ENCODE assay signal across 14 cellular contexts in genomic region chr2:58377181-58377580, GRCh38.
DNase-seq lines count a peak whose midpoint lies in the region; ATAC-seq, FAIRE-seq and TF ChIP-seq lines count a peak whose summit lies in the region.
"Had no signal": no experiment of that assay in that cellular context is flagged by ENCODE, and none has a peak within 500 bp of the region (broad histone marks: within the 10 kb centered on the region; RNA-seq: fewer than 3 reads in every experiment).

No MANE protein-coding gene starts in this region.

- no peak overlapping the region for H2BK15ac ChIP-seq in mesendoderm (replicated peaks; ENCODE audit: low read depth)

- H3K18ac ChIP-seq in mesendoderm (ENCODE audit: low read length): no peak overlapping the region

- DNase-seq in PC-3 (no peak), bronchial epithelial cell (ENCODE audit: low read depth) (peak; percentile 20), mesendoderm (no peak), NCI-H82 treated with DMSO at 0.1 percent for 48 hours (lab: John Stamatoyannopoulos, UW; ENCODE audit: unreplicated experiment) (no peak), superior temporal gyrus (ENCODE audit: extremely low spot score) (no peak)
- DNase-seq: C1 segment of cervical spinal cord; CD4-positive, alpha-beta T cell; DMS79; GDM1; H7 had no signal

- no TSS peak for BruUV-seq in PC-3 (replicated peaks; lab: Mats Ljungman, UMichigan)

- H3K56ac ChIP-seq in mesendoderm (ENCODE audit: low read length): no peak overlapping the region

- H4K20me1 ChIP-seq in PC-3 (ENCODE audit: low read length): no peaks in the 10 kb centered on the region

- no peak overlapping the region for H3K4me3 ChIP-seq in PC-3 (ENCODE audit: low read length)
- no peak overlapping the region for H3K4me3 ChIP-seq in bronchial epithelial cell (ENCODE audit: low read depth, low read length)
- H3K4me3 ChIP-seq in mesendoderm (ENCODE audit: low read length): no peak overlapping the region

- H3K23ac ChIP-seq in mesendoderm (ENCODE audit: low read length): peak overlapping the region; percentile 3

- H3K9ac ChIP-seq in PC-3 (ENCODE audit: low read length) (no peak overlapping the region), mesendoderm (ENCODE audit: low read length) (no peak overlapping the region)

- H3K36me3 ChIP-seq in PC-3 (ENCODE audit: low read depth, low read length) (no peaks in the 10 kb centered on the region), bronchial epithelial cell (ENCODE audit: control insufficient read depth, insufficient read depth, low read length) (no peaks in the 10 kb centered on the region), mesendoderm (ENCODE audit: control insufficient read depth, insufficient read depth, low read length) (no peaks in the 10 kb centered on the region)

- POLR2A ChIA-PET in PC-3 (lab: Charles Lee; ENCODE audit: unreplicated experiment): no interaction called here

- no peaks in the 10 kb centered on the region for H3K79me1 ChIP-seq in mesendoderm (ENCODE audit: low read length)

- no peaks in the 10 kb centered on the region for H3K9me3 ChIP-seq in PC-3 (ENCODE audit: low read length)

- no peak overlapping the region for H4K5ac ChIP-seq in mesendoderm (ENCODE audit: low read length)

- H3K4me2 ChIP-seq in PC-3 (ENCODE audit: low read length) (no peak overlapping the region; the same call in 1 of the 2 replicates), mesendoderm (ENCODE audit: low read length) (no peak overlapping the region)

- H3K27ac ChIP-seq in PC-3 (ENCODE audit: low read length) (no peak overlapping the region; the same call in 1 of the 2 replicates), mesendoderm (ENCODE audit: low read depth, low read length) (no peak overlapping the region)

- no peak overlapping the region for H4K8ac ChIP-seq in mesendoderm (ENCODE audit: low read depth, low read length)

- ATAC-seq in PC-3 (peak; percentile 16; the same call in 1 of the 2 replicates), HG03571 (IDR thresholded peaks at IDR 0.05; ENCODE audit: unreplicated experiment) (no peak)

- H2AFZ ChIP-seq in PC-3 (ENCODE audit: low read length): no peak overlapping the region

- intact Hi-C loops in PC-3 (cut with micrococcal nuclease): no loop called here

- no peak overlapping the region for H2AK5ac ChIP-seq in mesendoderm (ENCODE audit: low read length)

- H3K4ac ChIP-seq in mesendoderm (ENCODE audit: low read depth, low read length): no peak overlapping the region

- H3K79me2 ChIP-seq in PC-3 (ENCODE audit: low read length): no peaks in the 10 kb centered on the region
- no peaks in the 10 kb centered on the region for H3K79me2 ChIP-seq in mesendoderm (ENCODE audit: control insufficient read depth, insufficient read depth, low read length)

- H3K9me2 ChIP-seq in PC-3 (replicated peaks; ENCODE audit: low read length): no peaks in the 10 kb centered on the region

- H2BK120ac ChIP-seq in mesendoderm (ENCODE audit: low read depth, low read length): no peak overlapping the region

- no peaks in the 10 kb centered on the region for H3F3A ChIP-seq in PC-3 (ENCODE audit: low read length, unreplicated experiment)

- TF ChIP-seq CTCF in PC-3 (conservative IDR thresholded peaks at IDR 0.05; ENCODE audit: low read depth, low read length) (no peak), bronchial epithelial cell (IDR thresholded peaks at IDR 0.05; ENCODE audit: insufficient read depth, low read length, severe bottlenecking) (no peak)

- CTCF ChIA-PET in PC-3 (lab: Charles Lee): no interaction called here

- H3K4me1 ChIP-seq in PC-3 (ENCODE audit: insufficient read depth, low read length): peaks cover 16% of the 10 kb centered on the region
- no peaks in the 10 kb centered on the region for H3K4me1 ChIP-seq in mesendoderm (ENCODE audit: control insufficient read depth, low read depth, low read length)

- no peak overlapping the region for H2BK5ac ChIP-seq in mesendoderm (ENCODE audit: low read length)

- H3K27me3 ChIP-seq in PC-3 (ENCODE audit: low read length) (no peaks in the 10 kb centered on the region), bronchial epithelial cell (ENCODE audit: control insufficient read depth, insufficient read depth, low read length) (peaks cover 1% of the 10 kb centered on the region), mesendoderm (ENCODE audit: insufficient read depth, low read length, poor library complexity) (no peaks in the 10 kb centered on the region)

- no CpG with 5 or more reads among the region's 1 CpG for WGBS in mesendoderm (ENCODE audit: extremely low coverage, insufficient coverage, low lambda C conversion rate)

- FAIRE-seq in G401.6 (lab: Jason Lieb, UNC) (peak; percentile 21), bronchial epithelial cell (lab: Jason Lieb, UNC) (no peak)
- FAIRE-seq: A204.1, GM19239 had no signal
